Comparison of ENCODE assay signal across 1 cellular context in the genomic region with DNA sequence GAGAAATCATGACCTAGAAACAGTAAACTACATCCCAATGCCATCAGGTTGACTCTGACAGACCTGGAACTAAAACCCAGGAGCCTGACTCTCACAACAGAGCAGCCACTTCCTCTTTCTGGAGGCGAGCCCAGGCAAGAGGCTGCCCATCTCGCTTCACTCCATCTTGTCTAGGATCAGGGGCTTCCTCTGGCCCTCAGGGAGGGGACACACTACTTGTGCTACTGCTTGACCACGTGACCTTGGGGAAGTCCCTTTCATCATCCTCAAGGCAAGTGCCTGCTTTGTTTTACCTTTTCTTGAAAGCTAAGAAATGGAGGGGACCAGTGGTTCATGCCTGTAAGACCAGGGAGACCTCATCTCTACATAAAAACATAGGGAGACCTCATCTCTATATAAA.
TF ChIP-seq lines count a peak whose summit lies in the region.

No MANE protein-coding gene starts in this region.

TF ChIP-seq in IMR-90, 13 proteins besides CTCF, POLR2A, EP300 and RAD21 (continued from another document):
- TF ChIP-seq, protein P1, sequence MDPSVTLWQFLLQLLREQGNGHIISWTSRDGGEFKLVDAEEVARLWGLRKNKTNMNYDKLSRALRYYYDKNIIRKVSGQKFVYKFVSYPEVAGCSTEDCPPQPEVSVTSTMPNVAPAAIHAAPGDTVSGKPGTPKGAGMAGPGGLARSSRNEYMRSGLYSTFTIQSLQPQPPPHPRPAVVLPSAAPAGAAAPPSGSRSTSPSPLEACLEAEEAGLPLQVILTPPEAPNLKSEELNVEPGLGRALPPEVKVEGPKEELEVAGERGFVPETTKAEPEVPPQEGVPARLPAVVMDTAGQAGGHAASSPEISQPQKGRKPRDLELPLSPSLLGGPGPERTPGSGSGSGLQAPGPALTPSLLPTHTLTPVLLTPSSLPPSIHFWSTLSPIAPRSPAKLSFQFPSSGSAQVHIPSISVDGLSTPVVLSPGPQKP (IDR thresholded peaks at IDR 0.05; ENCODE audit: borderline replicate concordance, low read depth, low read length), result no peak
- no peak for TF ChIP-seq MAFK (IDR thresholded peaks at IDR 0.05; ENCODE audit: low read depth, low read length)
- no peak for TF ChIP-seq RFX5 (IDR thresholded peaks at IDR 0.05; ENCODE audit: low read depth, low read length)
- no peak for TF ChIP-seq MXI1 (IDR thresholded peaks at IDR 0.05; ENCODE audit: borderline replicate concordance, low read depth, low read length)
- TF ChIP-seq CEBPB (IDR thresholded peaks at IDR 0.05; ENCODE audit: low read depth, low read length), result no peak
- TF ChIP-seq FOS (IDR thresholded peaks at IDR 0.05; ENCODE audit: low read depth, low read length), result no peak
- TF ChIP-seq BHLHE40 (IDR thresholded peaks at IDR 0.05; ENCODE audit: low read depth, low read length), result no peak
- no peak for TF ChIP-seq CHD1 (IDR thresholded peaks at IDR 0.05; ENCODE audit: low read depth, low read length)
TF ChIP-seq in IMR-90: peak in this region for 0.
